26 cellular contexts compared by ENCODE assay signal in the genomic region with DNA sequence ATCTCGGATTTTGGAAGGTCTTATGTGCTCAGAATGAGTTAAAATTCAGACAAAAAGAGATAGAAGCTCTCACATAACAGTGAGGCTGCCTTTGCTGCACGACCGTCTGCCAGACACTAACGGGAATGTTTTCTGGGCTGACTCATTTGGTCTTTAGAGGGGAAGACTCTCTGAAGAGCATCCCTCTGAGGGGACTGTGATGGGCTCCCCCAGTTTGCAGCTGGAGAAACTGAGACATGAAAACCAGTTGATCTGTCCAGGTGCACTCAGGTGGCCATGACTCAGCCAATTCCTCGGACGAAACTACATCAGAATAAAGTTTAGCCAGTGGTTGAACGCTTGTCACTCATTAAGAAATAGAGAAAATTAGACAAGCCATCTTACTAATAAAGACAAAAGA.
"Had no signal": no experiment of that assay in that cellular context is flagged by ENCODE, and none has a peak within 500 bp of the region (broad histone marks: within the 10 kb centered on the region; RNA-seq: fewer than 3 reads in every experiment).

No MANE protein-coding gene starts in this region.

- FAIRE-seq: islet of Langerhans, kidney had no signal

- H3K27me3 ChIP-seq: ovary, right atrium auricular region, stomach, testis, thyroid gland, transverse colon, upper lobe of left lung, vagina had no signal

- H3K4me1 ChIP-seq: left ventricle myocardium inferior, right atrium auricular region, stomach, testis, transverse colon, upper lobe of left lung, vagina had no signal

- H3K9me3 ChIP-seq: ovary, testis, thyroid gland had no signal

- H3K27ac ChIP-seq: left ventricle myocardium inferior, ovary, right atrium auricular region, skin epidermis, stomach, testis, thyroid gland, transverse colon, upper lobe of left lung, vagina had no signal

- DNase-seq: hypothalamus; immature natural killer cell; kidney; left ventricle myocardium inferior; mesendoderm; naive B cell; natural killer cell; nephron progenitor cell; ovary; stimulated activated CD4-positive, alpha-beta T cell treated with anti-CD3 and anti-CD28 coated beads, Interleukin-12 subunit alpha, Interleukin-12 subunit beta, amount 100 ng/mL, for 4 hours; stimulated activated CD4-positive, alpha-beta T cell treated with anti-CD3 and anti-CD28 coated beads, Interleukin-15, amount 100 ng/mL, for 24 hours; stimulated activated CD4-positive, alpha-beta T cell treated with anti-CD3 and anti-CD28 coated beads, Interleukin-2, amount 100 ng/mL, for 24 hours; stimulated activated CD4-positive, alpha-beta T cell treated with anti-CD3 and anti-CD28 coated beads, Interleukin-4, amount 100 ng/mL, for 1 hour; stimulated activated naive B cell treated with anti-CD40 and anti-IgM and Interleukin-4, amounts not matched to agents 10 μg/mL and 1 μg/mL and 100 μg/mL, for 72 hours; stimulated activated naive CD8-positive, alpha-beta T cell treated with anti-CD3 and anti-CD28 coated beads, Interleukin-15, Interleukin-2, amounts not matched to agents 100 U/mL and 50 U/mL, for 24 hours; stomach; testis; thyroid gland; transverse colon; upper lobe of left lung had no signal

- ATAC-seq: natural killer cell; sciatic nerve; stimulated activated naive B cell treated with anti-CD40 and anti-IgM and Interleukin-4, amounts not matched to agents 10 μg/mL and 1 μg/mL and 100 μg/mL, for 72 hours; stimulated activated naive CD8-positive, alpha-beta T cell treated with anti-CD3 and anti-CD28 coated beads, Interleukin-15, Interleukin-2, amounts not matched to agents 100 U/mL and 50 U/mL, for 24 hours had no signal

- H3K36me3 ChIP-seq: left ventricle myocardium inferior, ovary, right atrium auricular region, stomach, thyroid gland, transverse colon, upper lobe of left lung, vagina had no signal

- H3K4me3 ChIP-seq: left ventricle myocardium inferior, lung, ovary, right atrium auricular region, skin epidermis, stomach, testis, thyroid gland, transverse colon, upper lobe of left lung, vagina had no signal
